Comparison of ENCODE assay signal across 8 cellular contexts in the genomic region with DNA sequence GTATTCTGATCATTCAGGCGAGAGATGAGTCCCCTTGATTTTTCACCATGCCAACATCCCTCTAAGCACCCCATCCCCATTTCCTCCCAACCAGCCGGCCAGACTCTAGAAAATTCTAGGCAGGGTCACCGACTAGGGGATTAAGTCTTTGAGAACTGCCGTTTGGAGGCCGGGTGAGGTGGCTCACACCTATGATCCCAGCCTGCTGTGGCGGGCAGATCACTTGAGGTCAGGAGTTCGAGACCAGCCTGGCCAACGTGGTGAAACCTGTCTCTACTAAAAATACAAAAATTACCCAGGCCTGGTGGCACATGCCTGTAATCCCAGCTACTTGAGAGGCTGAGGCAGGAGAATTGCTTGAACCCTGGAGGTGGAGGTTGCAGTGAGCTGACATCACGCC. TPM values are rescaled to one million over a fixed set of nuclear protein-coding genes. Genes with fewer than 3 reads are reported as not detected.
DNase-seq lines count a peak whose midpoint lies in the region; ATAC-seq and TF ChIP-seq lines count a peak whose summit lies in the region.
"Not testable (repeated sequence)": the region's sequence is repeated elsewhere in the genome, so short reads cannot be mapped to it uniquely, and the experiment has no call there.

No MANE protein-coding gene starts in this region.

- peak overlapping the region; percentile 96 for H3K27ac ChIP-seq in RWPE1
- H3K27ac ChIP-seq in breast epithelium = peak overlapping the region; percentile 96 to 97
- peak overlapping the region; percentile 100 for H3K27ac ChIP-seq in layer of hippocampus (ENCODE audit: low read depth, low read length)
- peak overlapping the region in 3 of 4 donors; percentile 97 to 100 (median 99) for H3K27ac ChIP-seq in tibial nerve

- TF ChIP-seq POLR2A in breast epithelium (IDR thresholded peaks at IDR 0.05); tibial nerve (IDR thresholded peaks at IDR 0.05): not testable (repeated sequence)

- peaks cover 52% of the 10 kb centered on the region for H3K4me1 Mint-ChIP-seq in CD14-positive monocyte
- H3K4me1 Mint-ChIP-seq in activated CD4-positive, alpha-beta memory T cell treated with anti-CD3 and anti-CD28 coated beads, Interleukin-2, amount 10 ng/mL, durations not matched to agents 7 days and 5 days = peaks cover 40% of the 10 kb centered on the region
- H3K4me1 Mint-ChIP-seq in activated naive CD4-positive, alpha-beta T cell treated with anti-CD3 and anti-CD28 coated beads, Interleukin-2, amount 10 ng/mL, durations not matched to agents 7 days and 5 days = peaks cover 48% of the 10 kb centered on the region
- H3K4me1 Mint-ChIP-seq in stimulated activated effector memory CD8-positive, alpha-beta T cell treated with anti-CD3 and anti-CD28 coated beads, Interleukin-12 subunit alpha, Interleukin-12 subunit beta, amount 100 ng/mL, for 72 hours = peaks cover 28% of the 10 kb centered on the region

- H3K4me3 ChIP-seq in breast epithelium, tibial nerve: not testable (repeated sequence)

- TF ChIP-seq EP300 in tibial nerve (IDR thresholded peaks at IDR 0.05) = not testable (repeated sequence)

- ATAC-seq in stimulated activated effector memory CD8-positive, alpha-beta T cell treated with anti-CD3 and anti-CD28 coated beads, Interleukin-12 subunit alpha, Interleukin-12 subunit beta, amount 100 ng/mL, for 72 hours = not testable (repeated sequence)

- not testable (repeated sequence) for H3K4me3 Mint-ChIP-seq in CD14-positive monocyte; activated naive CD4-positive, alpha-beta T cell treated with anti-CD3 and anti-CD28 coated beads, Interleukin-2, amount 10 ng/mL, durations not matched to agents 7 days and 5 days
- H3K4me3 Mint-ChIP-seq in activated CD4-positive, alpha-beta memory T cell treated with anti-CD3 and anti-CD28 coated beads, Interleukin-2, amount 10 ng/mL, durations not matched to agents 7 days and 5 days = peak overlapping the region; percentile 71
- H3K4me3 Mint-ChIP-seq in stimulated activated effector memory CD8-positive, alpha-beta T cell treated with anti-CD3 and anti-CD28 coated beads, Interleukin-12 subunit alpha, Interleukin-12 subunit beta, amount 100 ng/mL, for 72 hours = peak overlapping the region; percentile 75

- H3K9me3 ChIP-seq in breast epithelium, tibial nerve: not testable (repeated sequence)

- not testable (repeated sequence) for H3K9me3 Mint-ChIP-seq in CD14-positive monocyte; activated CD4-positive, alpha-beta memory T cell treated with anti-CD3 and anti-CD28 coated beads, Interleukin-2, amount 10 ng/mL, durations not matched to agents 7 days and 5 days; activated naive CD4-positive, alpha-beta T cell treated with anti-CD3 and anti-CD28 coated beads, Interleukin-2, amount 10 ng/mL, durations not matched to agents 7 days and 5 days; stimulated activated effector memory CD8-positive, alpha-beta T cell treated with anti-CD3 and anti-CD28 coated beads, Interleukin-12 subunit alpha, Interleukin-12 subunit beta, amount 100 ng/mL, for 72 hours

- not testable (repeated sequence) for H3K27me3 Mint-ChIP-seq in CD14-positive monocyte (ENCODE audit: low read depth in 3 of 3); activated CD4-positive, alpha-beta memory T cell treated with anti-CD3 and anti-CD28 coated beads, Interleukin-2, amount 10 ng/mL, durations not matched to agents 7 days and 5 days; activated naive CD4-positive, alpha-beta T cell treated with anti-CD3 and anti-CD28 coated beads, Interleukin-2, amount 10 ng/mL, durations not matched to agents 7 days and 5 days

- H3K27ac Mint-ChIP-seq in CD14-positive monocyte = peak overlapping the region; percentile 98 to 100 (median 99)
- H3K27ac Mint-ChIP-seq in activated CD4-positive, alpha-beta memory T cell treated with anti-CD3 and anti-CD28 coated beads, Interleukin-2, amount 10 ng/mL, durations not matched to agents 7 days and 5 days = peak overlapping the region; percentile 89
- H3K27ac Mint-ChIP-seq in activated naive CD4-positive, alpha-beta T cell treated with anti-CD3 and anti-CD28 coated beads, Interleukin-2, amount 10 ng/mL, durations not matched to agents 7 days and 5 days = peak overlapping the region; percentile 94
- H3K27ac Mint-ChIP-seq in stimulated activated effector memory CD8-positive, alpha-beta T cell treated with anti-CD3 and anti-CD28 coated beads, Interleukin-12 subunit alpha, Interleukin-12 subunit beta, amount 100 ng/mL, for 72 hours = peak overlapping the region; percentile 77

- not testable (repeated sequence) for TF ChIP-seq CTCF in CD14-positive monocyte (IDR thresholded peaks at IDR 0.05); RWPE1 (conservative IDR thresholded peaks at IDR 0.05; ENCODE audit: low read depth); breast epithelium (IDR thresholded peaks at IDR 0.05); tibial nerve (IDR thresholded peaks at IDR 0.05)

- H3K36me3 ChIP-seq in breast epithelium, tibial nerve: not testable (repeated sequence)

- not testable (repeated sequence) for DNase-seq in CD14-positive monocyte (ENCODE audit: low spot score); RWPE1 (ENCODE audit: low spot score); activated CD4-positive, alpha-beta memory T cell treated with anti-CD3 and anti-CD28 coated beads, Interleukin-2, amount 10 ng/mL, durations not matched to agents 7 days and 5 days; activated naive CD4-positive, alpha-beta T cell treated with anti-CD3 and anti-CD28 coated beads, Interleukin-2, amount 10 ng/mL, durations not matched to agents 7 days and 5 days; breast epithelium (ENCODE audit: low spot score in 2 of 2); stimulated activated effector memory CD8-positive, alpha-beta T cell treated with anti-CD3 and anti-CD28 coated beads, Interleukin-12 subunit alpha, Interleukin-12 subunit beta, amount 100 ng/mL, for 72 hours (ENCODE audit: low spot score in 2 of 2); tibial nerve (ENCODE audit: low spot score in 2 of 2)

- 90 to 94% methylated on average over 9 of the region's 9 CpGs for WGBS in tibial nerve, 2 donors

- H3K36me3 Mint-ChIP-seq in CD14-positive monocyte; activated CD4-positive, alpha-beta memory T cell treated with anti-CD3 and anti-CD28 coated beads, Interleukin-2, amount 10 ng/mL, durations not matched to agents 7 days and 5 days (ENCODE audit: low read depth); activated naive CD4-positive, alpha-beta T cell treated with anti-CD3 and anti-CD28 coated beads, Interleukin-2, amount 10 ng/mL, durations not matched to agents 7 days and 5 days; stimulated activated effector memory CD8-positive, alpha-beta T cell treated with anti-CD3 and anti-CD28 coated beads, Interleukin-12 subunit alpha, Interleukin-12 subunit beta, amount 100 ng/mL, for 72 hours: not testable (repeated sequence)

- H3K4me1 ChIP-seq in breast epithelium (peaks cover 7 to 23% of the 10 kb centered on the region in 2 donors), tibial nerve (peaks cover 4 to 49% (median 35%) of the 10 kb centered on the region in 4 donors)

- not testable (repeated sequence) for H3K27me3 ChIP-seq in breast epithelium; layer of hippocampus (ENCODE audit: control insufficient read depth, insufficient read depth, low read length); tibial nerve

- CTCF ChIA-PET in RWPE1 (lab: Yijun Ruan, JAX) = interaction anchor here (0.6 kb wide), 1 partner anchor 140 kb away, joined by 3 read pairs; no protein-coding TSS in a partner anchor
- CTCF ChIA-PET in activated CD4-positive, alpha-beta memory T cell treated with anti-CD3 and anti-CD28 coated beads, Interleukin-2, amount 10 ng/mL, durations not matched to agents 7 days and 5 days (lab: Charles Lee) = interaction anchor here (0.7 to 2.7 kb wide), 4 partner anchors 19 to 112 kb away, joined by 4 to 18 read pairs (median 8); partner anchors contain the start of gene MAT2A
- CTCF ChIA-PET in activated naive CD4-positive, alpha-beta T cell treated with anti-CD3 and anti-CD28 coated beads, Interleukin-2, amount 10 ng/mL, durations not matched to agents 7 days and 5 days (lab: Charles Lee) = not testable (repeated sequence)

- intact Hi-C loops in CD14-positive monocyte (cut with micrococcal nuclease) = loop anchor here (5.0 kb wide), 2 partner anchors 58 to 98 kb away; partner anchors contain the start of gene MAT2A (in 2 of the 2)
- intact Hi-C loops in breast epithelium (cut with DNase I; ENCODE audit: low total_unique reads) = loop anchor here (5.0 kb wide), 2 partner anchors 98 to 112 kb away; partner anchors contain the start of genes MAT2A and TGOLN2

- POLR2A ChIA-PET in RWPE1 (lab: Yijun Ruan, JAX; ENCODE audit: low non-redundant PET) = not testable (repeated sequence)
- POLR2A ChIA-PET in activated CD4-positive, alpha-beta memory T cell treated with anti-CD3 and anti-CD28 coated beads, Interleukin-2, amount 10 ng/mL, durations not matched to agents 7 days and 5 days (lab: Charles Lee) = interaction anchor here (0.6 to 7.4 kb wide), 9 partner anchors 11 to 172 kb away, joined by 3 to 143 read pairs (median 5); partner anchors contain the start of genes C2orf68, ELMOD3, MAT2A and RETSAT

RNA-seq across cellular contexts. Expression of gene SH2D6, which starts 21.1 kb away (rescaled TPM):
- polyA plus RNA-seq in CD14-positive monocyte = not detected
- total RNA-seq in activated CD4-positive, alpha-beta memory T cell treated with anti-CD3 and anti-CD28 coated beads, Interleukin-2, amount 10 ng/mL, durations not matched to agents 7 days and 5 days = 1 to 10 TPM in 1 of 2 experiments, under 1 TPM in 1; 0.43 to 1.5 TPM
- not detected for total RNA-seq in breast epithelium
- 1 to 10 TPM in 1 of 4 donors, not detected in 3; 1.1 TPM for total RNA-seq in tibial nerve

RNA-seq across cellular contexts. Expression of gene CAPG, which starts 29.4 kb away (rescaled TPM):
- polyA plus RNA-seq in CD14-positive monocyte = 100 to 1,000 TPM; 631 to 847 TPM
- total RNA-seq in activated CD4-positive, alpha-beta memory T cell treated with anti-CD3 and anti-CD28 coated beads, Interleukin-2, amount 10 ng/mL, durations not matched to agents 7 days and 5 days = 100 to 1,000 TPM; 167 to 177 TPM
- 100 to 1,000 TPM; 102 to 254 (median 109) TPM for total RNA-seq in breast epithelium
- 10 to 100 TPM; 58.8 to 67.8 (median 67.7) TPM for total RNA-seq in tibial nerve
